20 cellular contexts compared by ENCODE assay signal in genomic region chr3:53229606-53230005, GRCh38. TPM values are rescaled to one million over a fixed set of nuclear protein-coding genes. Genes with fewer than 3 reads are reported as not detected.
DNase-seq lines count a peak whose midpoint lies in the region; ATAC-seq and TF ChIP-seq lines count a peak whose summit lies in the region.
"Had no signal": no experiment of that assay in that cellular context is flagged by ENCODE, and none has a peak within 500 bp of the region (broad histone marks: within the 10 kb centered on the region; RNA-seq: fewer than 3 reads in every experiment).

No MANE protein-coding gene starts in this region.

- DNase-seq in activated naive CD4-positive, alpha-beta T cell treated with anti-CD3 and anti-CD28 coated beads, Interleukin-2, amount 10 ng/mL, durations not matched to agents 7 days and 5 days, result no peak
- no peak for DNase-seq in activated naive CD4-positive, alpha-beta T cell treated with anti-CD3 and anti-CD28 coated beads, Interleukin-2, amount 50 U/mL, for 16 hours
- DNase-seq in CD14-positive monocyte (ENCODE audit: low spot score) (peak; percentile 27), RWPE1 (ENCODE audit: low spot score) (no peak), lower lobe of right lung (peak; percentile 6), GM13976 (ENCODE audit: low spot score) (no peak)
- DNase-seq: BE2C; CD4-positive, CD25-positive, alpha-beta regulatory T cell; DMS79; GM23248; HCEC 1CT; MV-4-11; NCI-H1105 treated with DMSO at 0.1 percent for 48 hours; NCI-H1694; NCI-H2081; NCI-H446; OCI-M1; SHP77 had no signal

- peak overlapping the region; percentile 49 for H3K27ac Mint-ChIP-seq in activated naive CD4-positive, alpha-beta T cell treated with anti-CD3 and anti-CD28 coated beads, Interleukin-2, amount 10 ng/mL, durations not matched to agents 7 days and 5 days
- H3K27ac Mint-ChIP-seq in CD14-positive monocyte, result peak overlapping the region in 2 of 7 donors; percentile 26 to 33

- CTCF ChIA-PET in activated naive CD4-positive, alpha-beta T cell treated with anti-CD3 and anti-CD28 coated beads, Interleukin-2, amount 10 ng/mL, durations not matched to agents 7 days and 5 days (lab: Charles Lee), result no interaction called here
- CTCF ChIA-PET in RWPE1 (lab: Yijun Ruan, JAX), result no interaction called here

- H3K9me3 ChIP-seq in lower lobe of right lung, result no peaks in the 10 kb centered on the region
- H3K9me3 ChIP-seq: BE2C had no signal

- no peaks in the 10 kb centered on the region for H3K4me1 ChIP-seq in lower lobe of right lung
- H3K4me1 ChIP-seq: BE2C had no signal

- ATAC-seq in lower lobe of right lung, result no peak
- ATAC-seq in HG03378 (IDR thresholded peaks at IDR 0.05; ENCODE audit: unreplicated experiment), result no peak
- no peak for ATAC-seq in HG02678 (IDR thresholded peaks at IDR 0.05; ENCODE audit: unreplicated experiment)

- POLR2A ChIA-PET in RWPE1 (lab: Yijun Ruan, JAX; ENCODE audit: low non-redundant PET), result no interaction called here

- H3K9me3 Mint-ChIP-seq in activated naive CD4-positive, alpha-beta T cell treated with anti-CD3 and anti-CD28 coated beads, Interleukin-2, amount 10 ng/mL, durations not matched to agents 7 days and 5 days, result no peaks in the 10 kb centered on the region
- peaks cover 0 to 2% (median 0%) of the 10 kb centered on the region in 7 donors for H3K9me3 Mint-ChIP-seq in CD14-positive monocyte
- H3K9me3 Mint-ChIP-seq: CD4-positive, CD25-positive, alpha-beta regulatory T cell had no signal

- in situ Hi-C loops in GM13976 (cut with MboI; ENCODE audit: low sequenced_read_pairs, unreplicated experiment), result no loop called here

- H3K4me1 Mint-ChIP-seq in activated naive CD4-positive, alpha-beta T cell treated with anti-CD3 and anti-CD28 coated beads, Interleukin-2, amount 10 ng/mL, durations not matched to agents 7 days and 5 days, result peaks cover 6% of the 10 kb centered on the region
- H3K4me1 Mint-ChIP-seq in CD14-positive monocyte, result peaks cover 14% of the 10 kb centered on the region
- H3K4me1 Mint-ChIP-seq: CD4-positive, CD25-positive, alpha-beta regulatory T cell had no signal

- H3K27ac ChIP-seq in RWPE1, result peak overlapping the region; percentile 72
- H3K27ac ChIP-seq in lower lobe of right lung, result no peak overlapping the region
- H3K27ac ChIP-seq: GM23248 had no signal

- H3K4me3 ChIP-seq in lower lobe of right lung, result no peak overlapping the region
- H3K4me3 ChIP-seq: GM23248 had no signal

- H3K36me3 Mint-ChIP-seq in activated naive CD4-positive, alpha-beta T cell treated with anti-CD3 and anti-CD28 coated beads, Interleukin-2, amount 10 ng/mL, durations not matched to agents 7 days and 5 days, result peaks cover 44% of the 10 kb centered on the region
- H3K36me3 Mint-ChIP-seq in CD14-positive monocyte, result peaks cover 94 to 100% of the 10 kb centered on the region in 2 donors

- H3K27me3 Mint-ChIP-seq in activated naive CD4-positive, alpha-beta T cell treated with anti-CD3 and anti-CD28 coated beads, Interleukin-2, amount 10 ng/mL, durations not matched to agents 7 days and 5 days, result no peaks in the 10 kb centered on the region
- H3K27me3 Mint-ChIP-seq in CD14-positive monocyte (ENCODE audit: low read depth in 3 of 3), result no peaks in the 10 kb centered on the region
- H3K27me3 Mint-ChIP-seq: CD4-positive, CD25-positive, alpha-beta regulatory T cell had no signal

- TF ChIP-seq CTCF in CD14-positive monocyte (IDR thresholded peaks at IDR 0.05) (no peak), RWPE1 (conservative IDR thresholded peaks at IDR 0.05; ENCODE audit: low read depth) (no peak), lower lobe of right lung (IDR thresholded peaks at IDR 0.05) (no peak), GM13976 (IDR thresholded peaks at IDR 0.05; ENCODE audit: borderline replicate concordance, control extremely low read depth, extremely low read depth, insufficient read depth, missing control alignments) (no peak)

- intact Hi-C loops in CD14-positive monocyte (cut with micrococcal nuclease), result no loop called here
- intact Hi-C loops in lower lobe of right lung (cut with DNase I), result no loop called here

- H3K27me3 ChIP-seq in lower lobe of right lung (ENCODE audit: low read depth), result no peaks in the 10 kb centered on the region
- H3K27me3 ChIP-seq: BE2C had no signal

- H3K36me3 ChIP-seq in lower lobe of right lung, result peaks cover 100% of the 10 kb centered on the region

- H3K4me3 Mint-ChIP-seq in activated naive CD4-positive, alpha-beta T cell treated with anti-CD3 and anti-CD28 coated beads, Interleukin-2, amount 10 ng/mL, durations not matched to agents 7 days and 5 days, result no peak overlapping the region
- no peak overlapping the region for H3K4me3 Mint-ChIP-seq in CD14-positive monocyte
- H3K4me3 Mint-ChIP-seq: CD4-positive, CD25-positive, alpha-beta regulatory T cell had no signal

RNA-seq across cellular contexts. Expression of gene TKT, which starts 26.2 kb away (rescaled TPM):
- 100 to 1,000 TPM; 562 to 582 TPM for polyA plus RNA-seq in CD14-positive monocyte
- total RNA-seq in lower lobe of right lung, result 437 TPM

Comparison
In these comparisons a context has a peak if more than half of its experiments do, and no peak if none do; other contexts are left out.
1. DNase-seq: peak in CD14-positive monocyte (single experiment) and lower lobe of right lung (single experiment); none in activated naive CD4-positive, alpha-beta T cell treated with anti-CD3 and anti-CD28 coated beads, Interleukin-2, amount 10 ng/mL, durations not matched to agents 7 days and 5 days (single experiment), activated naive CD4-positive, alpha-beta T cell treated with anti-CD3 and anti-CD28 coated beads, Interleukin-2, amount 50 U/mL, for 16 hours (single experiment), RWPE1 (single experiment) and GM13976 (single experiment).